In the genomic region with DNA sequence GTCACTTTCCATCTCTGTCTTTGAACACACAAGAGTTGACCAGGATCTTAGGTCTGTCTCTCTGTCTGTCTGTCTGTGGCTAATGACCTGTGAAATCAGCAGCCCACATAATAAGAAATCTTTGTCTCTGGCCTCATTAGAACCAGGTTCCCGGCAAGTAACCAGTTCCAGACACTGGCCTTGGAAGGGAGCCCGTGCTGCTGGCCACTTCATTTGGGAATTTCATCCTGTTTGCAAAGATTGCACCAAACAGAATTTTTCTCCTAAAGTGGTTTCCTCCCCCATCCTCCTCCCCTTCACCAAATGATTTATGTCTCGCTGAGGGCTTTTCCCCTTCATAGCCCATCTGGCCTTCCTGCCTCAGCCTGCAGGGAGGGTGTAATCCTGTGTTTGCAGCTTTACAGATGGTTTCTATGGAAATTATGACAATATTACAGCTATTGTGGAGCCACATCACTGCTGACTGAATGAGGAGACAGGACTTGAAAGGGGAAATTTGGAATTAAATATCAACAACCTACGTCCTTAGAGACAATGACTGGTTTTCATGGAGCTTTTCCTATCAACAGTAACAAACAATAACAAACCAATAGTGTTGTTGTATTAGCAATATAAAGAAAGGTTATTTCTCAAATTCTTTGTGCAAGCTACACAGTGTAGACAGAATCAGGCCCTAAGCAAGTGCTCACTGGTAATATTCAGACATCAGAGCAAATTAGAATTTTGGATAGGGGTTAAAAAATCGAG, we compare ENCODE assay signal across 8 cellular contexts. TPM values are rescaled to one million over a fixed set of nuclear protein-coding genes. Genes with fewer than 3 reads are reported as not detected.
A peak's percentile ranks its signal among the peaks of the same experiment; 100 is the strongest.
DNase-seq lines count a peak whose midpoint lies in the region; ATAC-seq and TF ChIP-seq lines count a peak whose summit lies in the region.

No MANE protein-coding gene starts in this region.

- CTCF ChIA-PET in AG04449 (lab: Yijun Ruan, JAX), result interaction anchor here (0.9 to 5.6 kb wide), 6 partner anchors 17 to 76 kb away, joined by 3 to 27 read pairs (median 6); a partner anchor contains a TSS

- H3K27me3 ChIP-seq in right lobe of liver, result no peaks in the 10 kb centered on the region

- intact Hi-C loops in right lobe of liver (cut with DNase I), result no loop called here

- no peaks in the 10 kb centered on the region for H3K9me3 ChIP-seq in right lobe of liver

- peak in 3 of 4 donors; percentile 55 to 83 (median 73) for ATAC-seq in right lobe of liver
- no peak for ATAC-seq in HG03097 (IDR thresholded peaks at IDR 0.05; ENCODE audit: low FRiP score, unreplicated experiment)
- no peak for ATAC-seq in GM18867 (IDR thresholded peaks at IDR 0.05; ENCODE audit: unreplicated experiment)

- peak; percentile 92 for DNase-seq in AG04449 (ENCODE audit: low read depth, low spot score)
- DNase-seq in NCI-H1417 (lab: John Stamatoyannopoulos, UW), result peak; percentile 70 to 96 (median 83)
- DNase-seq in astrocyte of the hippocampus (ENCODE audit: low read depth, low spot score), result peak; percentile 96
- DNase-seq in right lobe of liver, result no peak
- DNase-seq in ureter (ENCODE audit: low spot score), result peak; percentile 58
- no peak for DNase-seq in OCI-M1 (lab: John Stamatoyannopoulos, UW)

- WGBS in right lobe of liver (ENCODE audit: insufficient coverage, low coverage, low lambda C conversion rate, missing lambda C conversion rate), result 16% methylated on average over 4 of the region's 5 CpGs

- TF ChIP-seq POLR2A in right lobe of liver (IDR thresholded peaks at IDR 0.05), result no peak

- peak overlapping the region in 2 of 3 donors; percentile 3 to 8 for H3K27ac ChIP-seq in right lobe of liver

- H3K36me3 ChIP-seq in right lobe of liver, result no peaks in the 10 kb centered on the region

- H3K4me1 ChIP-seq in right lobe of liver, result peaks cover 0 to 3% (median 0%) of the 10 kb centered on the region in 4 donors

- TF ChIP-seq CTCF in AG04449 (IDR thresholded peaks at IDR 0.05; ENCODE audit: insufficient read depth, low read length, missing control alignments) (no peak), right lobe of liver (IDR thresholded peaks at IDR 0.05) (no peak)

- H3K4me3 ChIP-seq in AG04449 (ENCODE audit: low read depth, low read length) (no peak overlapping the region), right lobe of liver (no peak overlapping the region)

- POLR2A ChIA-PET in AG04449 (lab: Yijun Ruan, JAX), result interaction anchor here (1.2 to 2.0 kb wide), 2 partner anchors 25 to 70 kb away, joined by 4 read pairs; a partner anchor contains a TSS

RNA-seq across cellular contexts. Expression of a gene that starts 25.7 kb away (rescaled TPM):
- total RNA-seq in right lobe of liver (1 to 10 TPM; 1.4 to 3.8 (median 2.3) TPM), ureter (130 TPM)

Comparison
In these comparisons a context has a peak if more than half of its experiments do, and no peak if none do; other contexts are left out.
1. DNase-seq: peak in AG04449 (single experiment), NCI-H1417 (3 of 3), astrocyte of the hippocampus (single experiment) and ureter (single experiment); none in right lobe of liver (0 of 3) and OCI-M1 (single experiment).
2. ATAC-seq: peak in right lobe of liver (3 of 4); none in HG03097 (single experiment) and GM18867 (single experiment).
3. RNA of a gene that starts 25.7 kb away (total RNA-seq): 130 TPM in ureter (single experiment); 1.4 to 3.8 TPM in right lobe of liver; every median in the first group is over 10 times any median in the second.